In genomic region chr2:152169158-152169557, GRCh38 we compare ENCODE assay signal across 7 cellular contexts. TPM values are rescaled to one million over a fixed set of nuclear protein-coding genes. Genes with fewer than 3 reads are reported as not detected.
DNase-seq lines count a peak whose midpoint lies in the region; ATAC-seq, FAIRE-seq and TF ChIP-seq lines count a peak whose summit lies in the region.
"Not testable (repeated sequence)": the region's sequence is repeated elsewhere in the genome, so short reads cannot be mapped to it uniquely, and the experiment has no call there.

No MANE protein-coding gene starts in this region.

- not testable (repeated sequence) for H3K27me3 Mint-ChIP-seq in CD4-positive, CD25-positive, alpha-beta regulatory T cell; activated naive CD4-positive, alpha-beta T cell treated with anti-CD3 and anti-CD28 coated beads, Interleukin-2, amount 50 U/mL, for 24 hours; progenitor cell of endocrine pancreas

- H3K36me3 ChIP-seq in CD4-positive, CD25-positive, alpha-beta regulatory T cell (ENCODE audit: control insufficient read depth, insufficient read depth, low read length); fibroblast of lung (ENCODE audit: control insufficient read depth, insufficient read depth, low read length); right lobe of liver: not testable (repeated sequence)

- not testable (repeated sequence) for H3K9me3 ChIP-seq in CD4-positive, CD25-positive, alpha-beta regulatory T cell (ENCODE audit: control insufficient read depth in 2 of 2, low read length in 2 of 2); fibroblast of lung (ENCODE audit: control insufficient read depth, insufficient read depth, low read depth, low read length); right lobe of liver

- H3K36me3 Mint-ChIP-seq in CD4-positive, CD25-positive, alpha-beta regulatory T cell; activated naive CD4-positive, alpha-beta T cell treated with anti-CD3 and anti-CD28 coated beads, Interleukin-2, amount 50 U/mL, for 24 hours; progenitor cell of endocrine pancreas (ENCODE audit: insufficient read depth): not testable (repeated sequence)

- not testable (repeated sequence) for ATAC-seq in CD4-positive, CD25-positive, alpha-beta regulatory T cell (ENCODE audit: low read depth in 2 of 2)
- ATAC-seq in right lobe of liver: peak; percentile 33 to 62 (median 43)

- H3K27ac Mint-ChIP-seq in CD4-positive, CD25-positive, alpha-beta regulatory T cell: peak overlapping the region in 2 of 3 donors; percentile 36 to 60
- not testable (repeated sequence) for H3K27ac Mint-ChIP-seq in activated naive CD4-positive, alpha-beta T cell treated with anti-CD3 and anti-CD28 coated beads, Interleukin-2, amount 50 U/mL, for 24 hours
- peak overlapping the region; percentile 27 for H3K27ac Mint-ChIP-seq in progenitor cell of endocrine pancreas

- H3K4me3 Mint-ChIP-seq in CD4-positive, CD25-positive, alpha-beta regulatory T cell; progenitor cell of endocrine pancreas (ENCODE audit: low read depth): not testable (repeated sequence)
- peak overlapping the region; percentile 11 for H3K4me3 Mint-ChIP-seq in activated naive CD4-positive, alpha-beta T cell treated with anti-CD3 and anti-CD28 coated beads, Interleukin-2, amount 50 U/mL, for 24 hours

- peaks cover 77% of the 10 kb centered on the region for H3K79me2 ChIP-seq in fibroblast of lung (ENCODE audit: control insufficient read depth, insufficient read depth, low read length)

- not testable (repeated sequence) for H3K27ac ChIP-seq in CD4-positive, CD25-positive, alpha-beta regulatory T cell (ENCODE audit: insufficient read depth, low read length, poor library complexity, severe bottlenecking); fibroblast of lung (ENCODE audit: insufficient read depth, low read length)
- H3K27ac ChIP-seq in right lobe of liver: peak overlapping the region in 2 of 3 donors; percentile 16 to 23

- 38% methylated on average over 7 of the region's 7 CpGs for WGBS in right lobe of liver (ENCODE audit: insufficient coverage, low coverage, low lambda C conversion rate, missing lambda C conversion rate)

- H3K9me3 Mint-ChIP-seq in CD4-positive, CD25-positive, alpha-beta regulatory T cell; activated naive CD4-positive, alpha-beta T cell treated with anti-CD3 and anti-CD28 coated beads, Interleukin-2, amount 50 U/mL, for 24 hours; progenitor cell of endocrine pancreas (ENCODE audit: low read depth): not testable (repeated sequence)

- not testable (repeated sequence) for H2AFZ ChIP-seq in fibroblast of lung (ENCODE audit: low read length)

- H3K4me1 ChIP-seq in CD4-positive, CD25-positive, alpha-beta regulatory T cell (ENCODE audit: control insufficient read depth, insufficient read depth, low read length, poor library complexity, severe bottlenecking): peaks cover 24% of the 10 kb centered on the region
- not testable (repeated sequence) for H3K4me1 ChIP-seq in fibroblast of lung (ENCODE audit: control insufficient read depth, extremely low read depth, insufficient read depth, low read length)
- peaks cover 0 to 23% (median 9%) of the 10 kb centered on the region in 4 donors for H3K4me1 ChIP-seq in right lobe of liver

- peak; percentile 45 for FAIRE-seq in H54 (lab: Jason Lieb, UNC)

- not testable (repeated sequence) for H4K20me1 ChIP-seq in fibroblast of lung (ENCODE audit: control insufficient read depth, extremely low read depth, insufficient read depth, low read length)

- intact Hi-C loops in right lobe of liver (cut with DNase I): not testable (repeated sequence)

- not testable (repeated sequence) for DNase-seq in CD4-positive, CD25-positive, alpha-beta regulatory T cell; H54 (ENCODE audit: insufficient read length, low spot score); fibroblast of lung (ENCODE audit: low read depth in 2 of 2); right lobe of liver; progenitor cell of endocrine pancreas (ENCODE audit: low spot score, unreplicated experiment)
- DNase-seq in NB4 (ENCODE audit: low read depth): peak; percentile 4

- not testable (repeated sequence) for TF ChIP-seq POLR2A in H54 (IDR thresholded peaks at IDR 0.05; ENCODE audit: low read depth, low read length); NB4 (IDR thresholded peaks at IDR 0.05; ENCODE audit: extremely low read depth, insufficient read length); right lobe of liver (IDR thresholded peaks at IDR 0.05)

- peak overlapping the region; percentile 45 for H3K4me2 ChIP-seq in fibroblast of lung (ENCODE audit: extremely low read depth, insufficient read depth, low read length)

- H3K9ac ChIP-seq in fibroblast of lung (ENCODE audit: insufficient read depth, low read length): not testable (repeated sequence)

- TF ChIP-seq CTCF in NB4 (IDR thresholded peaks at IDR 0.05; ENCODE audit: low read depth, low read length); fibroblast of lung (conservative IDR thresholded peaks at IDR 0.05 in 1 of 2, IDR thresholded peaks at IDR 0.05 in 1 of 2; ENCODE audit: low read depth in 1 of 2, low read length in 2 of 2); right lobe of liver (IDR thresholded peaks at IDR 0.05); progenitor cell of endocrine pancreas (IDR thresholded peaks at IDR 0.05; ENCODE audit: unreplicated experiment): not testable (repeated sequence)

- not testable (repeated sequence) for H3K27me3 ChIP-seq in CD4-positive, CD25-positive, alpha-beta regulatory T cell (ENCODE audit: control insufficient read depth, insufficient read depth, low read length); fibroblast of lung (ENCODE audit: control insufficient read depth, insufficient read depth, low read length); right lobe of liver

- H3K4me3 ChIP-seq in CD4-positive, CD25-positive, alpha-beta regulatory T cell (ENCODE audit: low read depth, low read length); NB4 (ENCODE audit: low read depth, low read length); fibroblast of lung (replicated peaks in 1 of 4; ENCODE audit: control extremely low read depth in 1 of 4, insufficient read depth in 1 of 4, low read depth in 3 of 4, low read length in 4 of 4); right lobe of liver: not testable (repeated sequence)

- H3K4me1 Mint-ChIP-seq in CD4-positive, CD25-positive, alpha-beta regulatory T cell: peaks cover 22 to 73% (median 50%) of the 10 kb centered on the region in 4 donors
- H3K4me1 Mint-ChIP-seq in activated naive CD4-positive, alpha-beta T cell treated with anti-CD3 and anti-CD28 coated beads, Interleukin-2, amount 50 U/mL, for 24 hours: peaks cover 68% of the 10 kb centered on the region
- peaks cover 41% of the 10 kb centered on the region for H3K4me1 Mint-ChIP-seq in progenitor cell of endocrine pancreas (ENCODE audit: low read depth)

RNA-seq across cellular contexts. Expression of gene STAM2, which starts 6.4 kb away (rescaled TPM):
- total RNA-seq in CD4-positive, CD25-positive, alpha-beta regulatory T cell: 13.4 TPM
- 1 to 10 TPM; 4.6 to 8.7 (median 7.1) TPM for polyA plus RNA-seq in CD4-positive, CD25-positive, alpha-beta regulatory T cell
- total RNA-seq in fibroblast of lung (38.0 and 43.3 TPM in 2 replicates), right lobe of liver (10 to 100 TPM; 12.1 to 18.6 (median 14.2) TPM), progenitor cell of endocrine pancreas (32.8 and 36.2 TPM in 2 replicates)
- polyA plus RNA-seq in fibroblast of lung: 30.5 and 44.2 TPM in 2 replicates
- polyA plus RNA-seq in fibroblast of lung (2012): 16.4 and 23.8 TPM in 2 replicates
- 12.5 and 14.6 TPM in 2 replicates for polyA minus RNA-seq in fibroblast of lung (ENCODE audit: low replicate concordance)
